In the genomic region with DNA sequence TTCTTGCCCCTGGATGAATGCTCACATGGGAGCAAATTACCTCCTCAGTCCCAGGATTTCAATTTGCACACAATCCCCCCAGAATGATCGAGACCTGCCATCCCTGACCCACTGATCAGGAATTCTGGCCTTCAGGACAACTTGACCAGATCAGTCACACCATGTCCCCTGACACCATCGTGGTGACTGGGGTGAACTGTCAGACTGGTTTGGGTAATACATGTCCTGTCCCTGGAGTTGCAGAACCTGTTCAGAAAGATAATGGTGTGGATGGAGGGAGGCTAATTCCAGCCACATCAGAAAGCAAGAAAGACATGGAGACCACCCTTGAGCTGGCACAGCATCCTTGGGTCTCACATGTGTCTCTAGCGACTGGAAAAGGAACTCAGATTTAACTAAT, we compare ENCODE assay signal across 29 cellular contexts.
"Had no signal": no experiment of that assay in that cellular context is flagged by ENCODE, and none has a peak within 500 bp of the region (broad histone marks: within the 10 kb centered on the region; RNA-seq: fewer than 3 reads in every experiment).

No MANE protein-coding gene starts in this region.

- H3K4me3 ChIP-seq: ascending aorta, body of pancreas, PC-9 had no signal

- H3K36me3 ChIP-seq: ascending aorta had no signal

- H2AFZ ChIP-seq: PC-9 had no signal

- H3K4me2 ChIP-seq: PC-9 had no signal

- H3K27me3 ChIP-seq: ascending aorta, body of pancreas had no signal

- DNase-seq: activated B cell treated with CpG ODN at 0.5 μM for 24 hours; activated CD4-positive, alpha-beta memory T cell treated with anti-CD3 and anti-CD28 coated beads for 36 hours; activated CD4-positive, alpha-beta T cell treated with anti-CD3 and anti-CD28 coated beads for 1 hour; activated CD4-positive, alpha-beta T cell treated with anti-CD3 and anti-CD28 coated beads, Interleukin-2, amount 10 ng/mL, durations not matched to agents 24 days and 14 days; activated CD8-positive, alpha-beta memory T cell treated with anti-CD3 and anti-CD28 coated beads for 24 hours; activated effector memory CD4-positive, alpha-beta T cell treated with anti-CD3 and anti-CD28 coated beads, Interleukin-2, amount 50 U/mL, for 16 hours; activated naive CD4-positive, alpha-beta T cell treated with Interleukin-2 at 50 U/mL for 16 hours; activated naive CD8-positive, alpha-beta T cell treated with anti-CD3 and anti-CD28 coated beads, Interleukin-2, amount 50 U/mL, for 24 hours; activated T-cell treated with anti-CD3 and anti-CD28 coated beads, Interleukin-2, amount 50 U/mL, for 4 hours; amniotic stem cell; body of pancreas; MM.1S; NCI-H1105; NCI-H1436; NCI-H187 treated with DMSO at 0.1 percent for 48 hours; NCI-H2081 treated with DMSO at 0.1 percent for 48 hours; NCI-H2171; NCI-H2227 treated with DMSO at 0.1 percent for 48 hours; NCI-H446 treated with DMSO at 0.1 percent for 48 hours; NCI-H526; NCI-H774; PC-9; SIG-M5; T-cell; T-helper 2 cell; T1000 had no signal

- H3K4me1 ChIP-seq: ascending aorta, body of pancreas had no signal

- FAIRE-seq: TTC549 had no signal

- ATAC-seq: activated naive CD4-positive, alpha-beta T cell treated with anti-CD3 and anti-CD28 coated beads, Interleukin-2, amount 50 U/mL, for 72 hours; activated naive CD8-positive, alpha-beta T cell treated with anti-CD3 and anti-CD28 coated beads, Interleukin-2, amount 50 U/mL, for 24 hours; activated T-cell treated with anti-CD3 and anti-CD28 coated beads, Interleukin-2, amount 50 U/mL, for 4 hours; body of pancreas; T-cell had no signal

- H3K27ac ChIP-seq: ascending aorta, body of pancreas, PC-9 had no signal

- H3K9me3 ChIP-seq: ascending aorta, body of pancreas had no signal
